Comparison of ENCODE assay signal across 1 cellular context in genomic region chr2:237692601-237693079, GRCh38.
TF ChIP-seq lines count a peak whose summit lies in the region.

No MANE protein-coding gene starts in this region.

TF ChIP-seq in HepG2, 621 proteins besides CTCF, POLR2A, EP300 and RAD21 (continued from another document and continues in another):
- TF ChIP-seq TCF12 (IDR thresholded peaks at IDR 0.05) (no peak), TCF12 (CRISPR knock-in tag; IDR thresholded peaks at IDR 0.05) (peak; percentile 26; the same call in 1 of the 2 replicates), JUNB (CRISPR knock-in tag; IDR thresholded peaks at IDR 0.05; ENCODE audit: borderline replicate concordance) (no peak), ATF7-NPFF (CRISPR knock-in tag; IDR thresholded peaks at IDR 0.05; ENCODE audit: low read depth) (no peak; the same call in 1 of the 2 replicates), SCMH1 (CRISPR knock-in tag; IDR thresholded peaks at IDR 0.05; ENCODE audit: borderline replicate concordance) (no peak), THAP11 (CRISPR knock-in tag; IDR thresholded peaks at IDR 0.05) (no peak), ZNF296 (CRISPR knock-in tag; conservative IDR thresholded peaks at IDR 0.05) (no peak), MEIS2 (CRISPR knock-in tag; IDR thresholded peaks at IDR 0.05) (no peak), ZSCAN30 (CRISPR knock-in tag; IDR thresholded peaks at IDR 0.05) (no peak), ZNF562 (CRISPR knock-in tag; IDR thresholded peaks at IDR 0.05; ENCODE audit: borderline replicate concordance) (no peak), PBX2 (CRISPR knock-in tag; IDR thresholded peaks at IDR 0.05) (no peak), ZNF382 (CRISPR knock-in tag; IDR thresholded peaks at IDR 0.05; ENCODE audit: borderline replicate concordance) (no peak), PRDM15 (CRISPR knock-in tag; IDR thresholded peaks at IDR 0.05) (no peak), HOXD1 (CRISPR knock-in tag; IDR thresholded peaks at IDR 0.05) (no peak), CEBPG (CRISPR knock-in tag; IDR thresholded peaks at IDR 0.05) (no peak), KAT8 (CRISPR knock-in tag; IDR thresholded peaks at IDR 0.05) (no peak), SKIL (CRISPR knock-in tag; IDR thresholded peaks at IDR 0.05; ENCODE audit: borderline replicate concordance) (no peak), HNF4G (IDR thresholded peaks at IDR 0.05; ENCODE audit: borderline replicate concordance, low read depth, low read length) (no peak), HNF4G (CRISPR knock-in tag; IDR thresholded peaks at IDR 0.05; ENCODE audit: borderline replicate concordance, low read depth) (no peak), GTF3A (CRISPR knock-in tag; conservative IDR thresholded peaks at IDR 0.05) (no peak), JUN (CRISPR knock-in tag; IDR thresholded peaks at IDR 0.05) (no peak), GATAD1 (CRISPR knock-in tag; IDR thresholded peaks at IDR 0.05) (no peak), ZFP82 (CRISPR knock-in tag; IDR thresholded peaks at IDR 0.05; ENCODE audit: borderline replicate concordance) (no peak), ZNF713 (CRISPR knock-in tag; IDR thresholded peaks at IDR 0.05) (no peak), GTF2F1 (IDR thresholded peaks at IDR 0.05; ENCODE audit: low read length) (no peak), ZNF205 (CRISPR knock-in tag; IDR thresholded peaks at IDR 0.05) (no peak), ZNF414 (CRISPR knock-in tag; IDR thresholded peaks at IDR 0.05) (no peak), ZFP62 (CRISPR knock-in tag; IDR thresholded peaks at IDR 0.05) (no peak), SALL2 (CRISPR knock-in tag; IDR thresholded peaks at IDR 0.05) (no peak), ONECUT2 (CRISPR knock-in tag; IDR thresholded peaks at IDR 0.05) (no peak), ZNF274 (CRISPR knock-in tag; IDR thresholded peaks at IDR 0.05) (peak; percentile 67; the same call in 1 of the 2 replicates), CEBPB (IDR thresholded peaks at IDR 0.05; ENCODE audit: borderline replicate concordance, low read depth, low read length) (no peak), TIGD3 (CRISPR knock-in tag; IDR thresholded peaks at IDR 0.05; ENCODE audit: borderline replicate concordance) (no peak), HMG20A (CRISPR knock-in tag; IDR thresholded peaks at IDR 0.05; ENCODE audit: borderline replicate concordance) (no peak), RFX5 (IDR thresholded peaks at IDR 0.05; ENCODE audit: low read depth, low read length) (no peak), ZNF367 (CRISPR knock-in tag; IDR thresholded peaks at IDR 0.05; ENCODE audit: borderline replicate concordance) (no peak), ZNF430 (CRISPR knock-in tag; IDR thresholded peaks at IDR 0.05) (no peak; the same call in 1 of the 2 replicates), ZBTB49 (CRISPR knock-in tag; IDR thresholded peaks at IDR 0.05; ENCODE audit: borderline replicate concordance) (no peak), NR0B2 (CRISPR knock-in tag; IDR thresholded peaks at IDR 0.05) (peak; percentile 79; the same call in 1 of the 2 replicates), SMAD9 (CRISPR knock-in tag; IDR thresholded peaks at IDR 0.05) (no peak), ZNF557 (CRISPR knock-in tag; IDR thresholded peaks at IDR 0.05) (no peak), ZNF607 (CRISPR knock-in tag; IDR thresholded peaks at IDR 0.05; ENCODE audit: borderline replicate concordance) (no peak), TGIF2 (CRISPR knock-in tag; IDR thresholded peaks at IDR 0.05) (no peak), ZNF776 (CRISPR knock-in tag; IDR thresholded peaks at IDR 0.05) (peak; percentile 77; the same call in 1 of the 2 replicates), ZSCAN5A (CRISPR knock-in tag; IDR thresholded peaks at IDR 0.05; ENCODE audit: borderline replicate concordance) (no peak), ZFP36 (IDR thresholded peaks at IDR 0.05; ENCODE audit: borderline replicate concordance, low read depth, low read length, partially characterized antibody) (no peak), ZNF24 (IDR thresholded peaks at IDR 0.05) (no peak), SSRP1 (CRISPR knock-in tag; IDR thresholded peaks at IDR 0.05) (no peak), THRA (CRISPR knock-in tag; IDR thresholded peaks at IDR 0.05; ENCODE audit: borderline replicate concordance) (no peak), ZNF576 (CRISPR knock-in tag; IDR thresholded peaks at IDR 0.05) (no peak), ZNF580 (CRISPR knock-in tag; IDR thresholded peaks at IDR 0.05; ENCODE audit: borderline replicate concordance, low read depth) (no peak), MED1 (CRISPR knock-in tag; IDR thresholded peaks at IDR 0.05) (no peak; the same call in 1 of the 2 replicates), HNRNPUL1 (IDR thresholded peaks at IDR 0.05; ENCODE audit: low read depth, low read length) (no peak)
